ENCODE assay signal across 8 cellular contexts in the genomic region with DNA sequence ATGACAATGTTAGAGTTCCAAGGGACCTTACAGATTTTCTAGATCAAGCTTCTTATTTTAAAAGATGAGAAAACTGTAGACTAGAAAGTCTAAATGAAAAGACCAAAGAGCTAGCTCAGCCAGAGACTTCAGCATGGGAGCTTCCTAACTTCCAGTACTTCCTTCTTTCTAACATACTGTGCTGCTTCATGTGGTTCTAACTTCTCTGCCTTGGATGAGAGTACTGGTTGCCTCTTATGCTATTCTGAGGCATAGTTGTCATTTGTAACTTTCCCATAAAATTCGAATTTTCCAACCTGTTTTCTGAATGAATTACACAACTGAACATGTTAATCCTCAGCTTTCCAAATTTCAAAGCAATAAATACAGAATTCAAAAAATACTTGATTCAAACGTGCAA. TPM values are rescaled to one million over a fixed set of nuclear protein-coding genes. Genes with fewer than 3 reads are reported as not detected.
DNase-seq lines count a peak whose midpoint lies in the region; ATAC-seq and TF ChIP-seq lines count a peak whose summit lies in the region.

No MANE protein-coding gene starts in this region.

- H3K79me2 ChIP-seq in smooth muscle cell (ENCODE audit: low read depth) = peaks cover 63% of the 10 kb centered on the region

- H3K9me3 ChIP-seq in RWPE2 (ENCODE audit: severe bottlenecking) (no peaks in the 10 kb centered on the region), esophagus muscularis mucosa (no peaks in the 10 kb centered on the region), smooth muscle cell (replicated peaks; ENCODE audit: low read depth) (no peaks in the 10 kb centered on the region)

- H3K36me3 Mint-ChIP-seq in T-helper 2 cell treated with Interferon-gamma antibody and Interleukin-4, amounts not matched to agents 5 μg/mL and 100 μg/mL, for 36 hours (ENCODE audit: low read depth) = peaks cover 2% of the 10 kb centered on the region

- 41% methylated on average over 2 of the region's 2 CpGs for WGBS in esophagus muscularis mucosa
- 44% methylated on average over 2 of the region's 2 CpGs for WGBS in smooth muscle cell (ENCODE audit: low lambda C conversion rate)

- peaks cover 8% of the 10 kb centered on the region for H3K27me3 Mint-ChIP-seq in T-helper 2 cell treated with Interferon-gamma antibody and Interleukin-4, amounts not matched to agents 5 μg/mL and 100 μg/mL, for 36 hours (ENCODE audit: low read depth)

- no peak for TF ChIP-seq CTCF in RWPE2 (IDR thresholded peaks at IDR 0.05; ENCODE audit: poor library complexity, severe bottlenecking)
- TF ChIP-seq CTCF in esophagus muscularis mucosa (IDR thresholded peaks at IDR 0.05) = no peak
- TF ChIP-seq CTCF in smooth muscle cell (IDR thresholded peaks at IDR 0.05; ENCODE audit: borderline replicate concordance, insufficient read depth, poor library complexity, severe bottlenecking) = no peak

- no peaks in the 10 kb centered on the region for H3K36me3 ChIP-seq in RWPE2 (ENCODE audit: low read depth)
- no peaks in the 10 kb centered on the region for H3K36me3 ChIP-seq in esophagus muscularis mucosa
- H3K36me3 ChIP-seq in smooth muscle cell (ENCODE audit: low read depth) = no peaks in the 10 kb centered on the region

- no peaks in the 10 kb centered on the region for H3K27me3 ChIP-seq in RWPE2 (ENCODE audit: insufficient read depth, poor library complexity, severe bottlenecking)
- H3K27me3 ChIP-seq in esophagus muscularis mucosa = no peaks in the 10 kb centered on the region
- no peaks in the 10 kb centered on the region for H3K27me3 ChIP-seq in smooth muscle cell (ENCODE audit: low read depth)

- H3K4me3 ChIP-seq in RWPE2 (ENCODE audit: severe bottlenecking) (no peak overlapping the region), esophagus muscularis mucosa (peak overlapping the region in 2 of 4 donors; percentile 88 to 97), smooth muscle cell (peak overlapping the region; percentile 93)

- H3K4me1 ChIP-seq in RWPE2 (ENCODE audit: insufficient read depth, poor library complexity, severe bottlenecking) = peaks cover 22% of the 10 kb centered on the region
- H3K4me1 ChIP-seq in esophagus muscularis mucosa = peaks cover 24 to 50% (median 41%) of the 10 kb centered on the region in 4 donors
- H3K4me1 ChIP-seq in smooth muscle cell (ENCODE audit: low read depth) = peaks cover 27% of the 10 kb centered on the region

- peak overlapping the region; percentile 91 for H3K4me2 ChIP-seq in smooth muscle cell

- ATAC-seq in RWPE2 (ENCODE audit: low read depth) (no peak), GM21576 (IDR thresholded peaks at IDR 0.05; ENCODE audit: unreplicated experiment) (no peak)

- no peaks in the 10 kb centered on the region for H3K9me3 Mint-ChIP-seq in T-helper 2 cell treated with Interferon-gamma antibody and Interleukin-4, amounts not matched to agents 5 μg/mL and 100 μg/mL, for 36 hours

- no peak overlapping the region for H2AFZ ChIP-seq in smooth muscle cell (ENCODE audit: low read depth)

- peak overlapping the region; percentile 6 for H3K27ac Mint-ChIP-seq in T-helper 2 cell treated with Interferon-gamma antibody and Interleukin-4, amounts not matched to agents 5 μg/mL and 100 μg/mL, for 36 hours

- peaks cover 24% of the 10 kb centered on the region for H3K4me1 Mint-ChIP-seq in T-helper 2 cell treated with Interferon-gamma antibody and Interleukin-4, amounts not matched to agents 5 μg/mL and 100 μg/mL, for 36 hours (ENCODE audit: low read depth)

- H3F3A ChIP-seq in smooth muscle cell (ENCODE audit: low read depth) = no peaks in the 10 kb centered on the region

- intact Hi-C loops in esophagus muscularis mucosa (cut with DNase I) = loop anchor here (5.0 to 10.0 kb wide), 3 partner anchors 77 to 473 kb away; a partner anchor contains a TSS

- no peak for TF ChIP-seq POLR2A in esophagus muscularis mucosa (IDR thresholded peaks at IDR 0.05; ENCODE audit: low read depth)

- H3K27ac ChIP-seq in RWPE2 (ENCODE audit: poor library complexity, severe bottlenecking) (peak overlapping the region; percentile 82), esophagus muscularis mucosa (replicated peaks in 1 of 4) (peak overlapping the region in 3 of 4 donors; percentile 95 to 97 (median 96)), smooth muscle cell (ENCODE audit: low read depth) (peak overlapping the region; percentile 1)

- TF ChIP-seq EP300 in esophagus muscularis mucosa (IDR thresholded peaks at IDR 0.05) = no peak

- H4K20me1 ChIP-seq in smooth muscle cell (ENCODE audit: low read depth) = peaks cover 26% of the 10 kb centered on the region

- DNase-seq in T-helper 2 cell treated with Interferon-gamma antibody and Interleukin-4, amounts not matched to agents 5 μg/mL and 100 μg/mL, for 36 hours (ENCODE audit: low spot score) = no peak
- DNase-seq in T-helper 2 cell (no peak), RWPE2 (ENCODE audit: low spot score) (no peak), esophagus muscularis mucosa (ENCODE audit: extremely low spot score) (no peak), smooth muscle cell (lab: John Stamatoyannopoulos, UW; ENCODE audit: unreplicated experiment) (no peak), mesenteric fat pad (ENCODE audit: low spot score) (no peak), NAMALWA (ENCODE audit: low spot score) (no peak)

- H3K4me3 Mint-ChIP-seq in T-helper 2 cell treated with Interferon-gamma antibody and Interleukin-4, amounts not matched to agents 5 μg/mL and 100 μg/mL, for 36 hours = peak overlapping the region; percentile 58

- H3K9ac ChIP-seq in smooth muscle cell (ENCODE audit: low read depth) = no peak overlapping the region

RNA-seq across cellular contexts. Expression of a gene that starts 1.8 kb away (rescaled TPM):
- total RNA-seq in esophagus muscularis mucosa (10 to 100 TPM; 25.8 to 29.6 (median 27.9) TPM), smooth muscle cell (35.9 and 40.0 TPM in 2 replicates), mesenteric fat pad (32.4 TPM)
- polyA plus RNA-seq in smooth muscle cell = 27.2 and 36.7 TPM in 2 replicates

Comparison
In these comparisons a context has a peak if more than half of its experiments do, and no peak if none do; other contexts are left out.
1. H3K27ac ChIP-seq: peak in every context shown above with its lines; median percentile 96 in esophagus muscularis mucosa; 82 in RWPE2; 1 in smooth muscle cell.